In the genomic region with DNA sequence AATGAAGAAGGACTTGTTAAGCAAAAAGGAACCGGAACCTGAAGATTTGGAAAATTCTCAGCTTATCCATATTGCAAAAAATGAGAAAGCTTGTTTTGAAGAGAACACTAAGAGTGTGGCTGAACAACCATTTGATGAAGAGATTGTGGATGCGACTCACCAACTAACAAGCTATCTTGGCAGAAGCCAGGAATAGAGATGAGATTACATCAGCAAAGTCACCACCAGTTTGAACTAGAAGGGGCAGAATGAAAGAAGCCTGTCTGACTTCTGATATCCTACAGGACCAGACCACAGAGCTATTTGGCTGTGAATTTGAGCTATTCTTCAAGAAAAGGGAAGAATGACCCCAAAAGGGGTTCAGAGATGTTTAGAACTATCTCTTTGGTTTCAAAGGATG, we compare ENCODE assay signal across 3 cellular contexts.
TF ChIP-seq lines count a peak whose summit lies in the region.

No MANE protein-coding gene starts in this region.

TF ChIP-seq in A549, 52 proteins besides CTCF, POLR2A, EP300 and RAD21:
- TF ChIP-seq JUNB (IDR thresholded peaks at IDR 0.05): no peak
- no peak for TF ChIP-seq MAFK (IDR thresholded peaks at IDR 0.05; ENCODE audit: partially characterized antibody)
- TF ChIP-seq GATA3 (IDR thresholded peaks at IDR 0.05; ENCODE audit: borderline replicate concordance): no peak
- TF ChIP-seq EHMT2 (IDR thresholded peaks at IDR 0.05; ENCODE audit: low read depth): no peak
- no peak for TF ChIP-seq CHD4 (IDR thresholded peaks at IDR 0.05; ENCODE audit: borderline replicate concordance)
- TF ChIP-seq NFE2L2 (conservative IDR thresholded peaks at IDR 0.05; ENCODE audit: low read length): no peak
- no peak for TF ChIP-seq HOXA7 (CRISPR knock-in tag; IDR thresholded peaks at IDR 0.05)
- TF ChIP-seq, protein P1, sequence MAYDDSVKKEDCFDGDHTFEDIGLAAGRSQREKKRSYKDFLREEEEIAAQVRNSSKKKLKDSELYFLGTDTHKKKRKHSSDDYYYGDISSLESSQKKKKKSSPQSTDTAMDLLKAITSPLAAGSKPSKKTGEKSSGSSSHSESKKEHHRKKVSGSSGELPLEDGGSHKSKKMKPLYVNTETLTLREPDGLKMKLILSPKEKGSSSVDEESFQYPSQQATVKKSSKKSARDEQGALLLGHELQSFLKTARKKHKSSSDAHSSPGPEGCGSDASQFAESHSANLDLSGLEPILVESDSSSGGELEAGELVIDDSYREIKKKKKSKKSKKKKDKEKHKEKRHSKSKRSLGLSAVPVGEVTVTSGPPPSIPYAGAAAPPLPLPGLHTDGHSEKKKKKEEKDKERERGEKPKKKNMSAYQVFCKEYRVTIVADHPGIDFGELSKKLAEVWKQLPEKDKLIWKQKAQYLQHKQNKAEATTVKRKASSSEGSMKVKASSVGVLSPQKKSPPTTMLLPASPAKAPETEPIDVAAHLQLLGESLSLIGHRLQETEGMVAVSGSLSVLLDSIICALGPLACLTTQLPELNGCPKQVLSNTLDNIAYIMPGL (CRISPR knock-in tag; IDR thresholded peaks at IDR 0.05; ENCODE audit: borderline replicate concordance): no peak
- no peak for TF ChIP-seq RARB (CRISPR knock-in tag; IDR thresholded peaks at IDR 0.05)
- TF ChIP-seq CHD2 (IDR thresholded peaks at IDR 0.05; ENCODE audit: low read length, partially characterized antibody): no peak
- no peak for TF ChIP-seq RCOR1 (IDR thresholded peaks at IDR 0.05; ENCODE audit: low read depth, low read length)
- no peak for TF ChIP-seq RNF2 (IDR thresholded peaks at IDR 0.05; ENCODE audit: borderline replicate concordance, low read depth)
- TF ChIP-seq ZSCAN20 (CRISPR knock-in tag; IDR thresholded peaks at IDR 0.05): no peak
TF ChIP-seq in A549: peak in this region for 0.

TF ChIP-seq in SK-N-SH, 30 proteins besides CTCF, POLR2A, EP300 and RAD21:
- TF ChIP-seq JUND (IDR thresholded peaks at IDR 0.05) (peak; percentile 60), TCF12 (IDR thresholded peaks at IDR 0.05) (peak; percentile 48), NFIC (IDR thresholded peaks at IDR 0.05; ENCODE audit: borderline replicate concordance) (peak; percentile 64), TAF1 (IDR thresholded peaks at IDR 0.05; ENCODE audit: borderline replicate concordance, low read depth, low read length) (no peak), FOSL2 (IDR thresholded peaks at IDR 0.05; ENCODE audit: borderline replicate concordance, low read depth) (peak; percentile 46; the same call in 1 of the 2 replicates)
- TF ChIP-seq, protein P2, sequence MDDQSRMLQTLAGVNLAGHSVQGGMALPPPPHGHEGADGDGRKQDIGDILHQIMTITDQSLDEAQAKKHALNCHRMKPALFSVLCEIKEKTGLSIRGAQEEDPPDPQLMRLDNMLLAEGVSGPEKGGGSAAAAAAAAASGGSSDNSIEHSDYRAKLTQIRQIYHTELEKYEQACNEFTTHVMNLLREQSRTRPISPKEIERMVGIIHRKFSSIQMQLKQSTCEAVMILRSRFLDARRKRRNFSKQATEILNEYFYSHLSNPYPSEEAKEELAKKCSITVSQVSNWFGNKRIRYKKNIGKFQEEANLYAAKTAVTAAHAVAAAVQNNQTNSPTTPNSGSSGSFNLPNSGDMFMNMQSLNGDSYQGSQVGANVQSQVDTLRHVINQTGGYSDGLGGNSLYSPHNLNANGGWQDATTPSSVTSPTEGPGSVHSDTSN (IDR thresholded peaks at IDR 0.05): peak; percentile 57
- TF ChIP-seq, protein P3, sequence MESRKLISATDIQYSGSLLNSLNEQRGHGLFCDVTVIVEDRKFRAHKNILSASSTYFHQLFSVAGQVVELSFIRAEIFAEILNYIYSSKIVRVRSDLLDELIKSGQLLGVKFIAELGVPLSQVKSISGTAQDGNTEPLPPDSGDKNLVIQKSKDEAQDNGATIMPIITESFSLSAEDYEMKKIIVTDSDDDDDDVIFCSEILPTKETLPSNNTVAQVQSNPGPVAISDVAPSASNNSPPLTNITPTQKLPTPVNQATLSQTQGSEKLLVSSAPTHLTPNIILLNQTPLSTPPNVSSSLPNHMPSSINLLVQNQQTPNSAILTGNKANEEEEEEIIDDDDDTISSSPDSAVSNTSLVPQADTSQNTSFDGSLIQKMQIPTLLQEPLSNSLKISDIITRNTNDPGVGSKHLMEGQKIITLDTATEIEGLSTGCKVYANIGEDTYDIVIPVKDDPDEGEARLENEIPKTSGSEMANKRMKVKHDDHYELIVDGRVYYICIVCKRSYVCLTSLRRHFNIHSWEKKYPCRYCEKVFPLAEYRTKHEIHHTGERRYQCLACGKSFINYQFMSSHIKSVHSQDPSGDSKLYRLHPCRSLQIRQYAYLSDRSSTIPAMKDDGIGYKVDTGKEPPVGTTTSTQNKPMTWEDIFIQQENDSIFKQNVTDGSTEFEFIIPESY (IDR thresholded peaks at IDR 0.05; ENCODE audit: borderline replicate concordance, low read depth): no peak
TF ChIP-seq in SK-N-SH: peak in this region for 5.

TF ChIP-seq in WTC11, 78 proteins besides CTCF, POLR2A, EP300 and RAD21:
- TF ChIP-seq, protein P4, sequence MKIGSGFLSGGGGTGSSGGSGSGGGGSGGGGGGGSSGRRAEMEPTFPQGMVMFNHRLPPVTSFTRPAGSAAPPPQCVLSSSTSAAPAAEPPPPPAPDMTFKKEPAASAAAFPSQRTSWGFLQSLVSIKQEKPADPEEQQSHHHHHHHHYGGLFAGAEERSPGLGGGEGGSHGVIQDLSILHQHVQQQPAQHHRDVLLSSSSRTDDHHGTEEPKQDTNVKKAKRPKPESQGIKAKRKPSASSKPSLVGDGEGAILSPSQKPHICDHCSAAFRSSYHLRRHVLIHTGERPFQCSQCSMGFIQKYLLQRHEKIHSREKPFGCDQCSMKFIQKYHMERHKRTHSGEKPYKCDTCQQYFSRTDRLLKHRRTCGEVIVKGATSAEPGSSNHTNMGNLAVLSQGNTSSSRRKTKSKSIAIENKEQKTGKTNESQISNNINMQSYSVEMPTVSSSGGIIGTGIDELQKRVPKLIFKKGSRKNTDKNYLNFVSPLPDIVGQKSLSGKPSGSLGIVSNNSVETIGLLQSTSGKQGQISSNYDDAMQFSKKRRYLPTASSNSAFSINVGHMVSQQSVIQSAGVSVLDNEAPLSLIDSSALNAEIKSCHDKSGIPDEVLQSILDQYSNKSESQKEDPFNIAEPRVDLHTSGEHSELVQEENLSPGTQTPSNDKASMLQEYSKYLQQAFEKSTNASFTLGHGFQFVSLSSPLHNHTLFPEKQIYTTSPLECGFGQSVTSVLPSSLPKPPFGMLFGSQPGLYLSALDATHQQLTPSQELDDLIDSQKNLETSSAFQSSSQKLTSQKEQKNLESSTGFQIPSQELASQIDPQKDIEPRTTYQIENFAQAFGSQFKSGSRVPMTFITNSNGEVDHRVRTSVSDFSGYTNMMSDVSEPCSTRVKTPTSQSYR (CRISPR knock-in tag; IDR thresholded peaks at IDR 0.05): no peak
- TF ChIP-seq ATF1 (CRISPR knock-in tag; IDR thresholded peaks at IDR 0.05) (no peak), ETV6 (CRISPR knock-in tag; IDR thresholded peaks at IDR 0.05) (no peak), JUN (CRISPR knock-in tag; IDR thresholded peaks at IDR 0.05) (no peak), JAZF1 (CRISPR knock-in tag; IDR thresholded peaks at IDR 0.05) (no peak), ZNF121 (CRISPR knock-in tag; IDR thresholded peaks at IDR 0.05) (no peak), IRF2 (CRISPR knock-in tag; IDR thresholded peaks at IDR 0.05; ENCODE audit: borderline replicate concordance, low read depth) (no peak), SOX15 (CRISPR knock-in tag; IDR thresholded peaks at IDR 0.05) (no peak)
- TF ChIP-seq, protein P5, sequence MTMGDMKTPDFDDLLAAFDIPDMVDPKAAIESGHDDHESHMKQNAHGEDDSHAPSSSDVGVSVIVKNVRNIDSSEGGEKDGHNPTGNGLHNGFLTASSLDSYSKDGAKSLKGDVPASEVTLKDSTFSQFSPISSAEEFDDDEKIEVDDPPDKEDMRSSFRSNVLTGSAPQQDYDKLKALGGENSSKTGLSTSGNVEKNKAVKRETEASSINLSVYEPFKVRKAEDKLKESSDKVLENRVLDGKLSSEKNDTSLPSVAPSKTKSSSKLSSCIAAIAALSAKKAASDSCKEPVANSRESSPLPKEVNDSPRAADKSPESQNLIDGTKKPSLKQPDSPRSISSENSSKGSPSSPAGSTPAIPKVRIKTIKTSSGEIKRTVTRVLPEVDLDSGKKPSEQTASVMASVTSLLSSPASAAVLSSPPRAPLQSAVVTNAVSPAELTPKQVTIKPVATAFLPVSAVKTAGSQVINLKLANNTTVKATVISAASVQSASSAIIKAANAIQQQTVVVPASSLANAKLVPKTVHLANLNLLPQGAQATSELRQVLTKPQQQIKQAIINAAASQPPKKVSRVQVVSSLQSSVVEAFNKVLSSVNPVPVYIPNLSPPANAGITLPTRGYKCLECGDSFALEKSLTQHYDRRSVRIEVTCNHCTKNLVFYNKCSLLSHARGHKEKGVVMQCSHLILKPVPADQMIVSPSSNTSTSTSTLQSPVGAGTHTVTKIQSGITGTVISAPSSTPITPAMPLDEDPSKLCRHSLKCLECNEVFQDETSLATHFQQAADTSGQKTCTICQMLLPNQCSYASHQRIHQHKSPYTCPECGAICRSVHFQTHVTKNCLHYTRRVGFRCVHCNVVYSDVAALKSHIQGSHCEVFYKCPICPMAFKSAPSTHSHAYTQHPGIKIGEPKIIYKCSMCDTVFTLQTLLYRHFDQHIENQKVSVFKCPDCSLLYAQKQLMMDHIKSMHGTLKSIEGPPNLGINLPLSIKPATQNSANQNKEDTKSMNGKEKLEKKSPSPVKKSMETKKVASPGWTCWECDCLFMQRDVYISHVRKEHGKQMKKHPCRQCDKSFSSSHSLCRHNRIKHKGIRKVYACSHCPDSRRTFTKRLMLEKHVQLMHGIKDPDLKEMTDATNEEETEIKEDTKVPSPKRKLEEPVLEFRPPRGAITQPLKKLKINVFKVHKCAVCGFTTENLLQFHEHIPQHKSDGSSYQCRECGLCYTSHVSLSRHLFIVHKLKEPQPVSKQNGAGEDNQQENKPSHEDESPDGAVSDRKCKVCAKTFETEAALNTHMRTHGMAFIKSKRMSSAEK (CRISPR knock-in tag; IDR thresholded peaks at IDR 0.05; ENCODE audit: borderline replicate concordance): no peak
- TF ChIP-seq, protein P6, sequence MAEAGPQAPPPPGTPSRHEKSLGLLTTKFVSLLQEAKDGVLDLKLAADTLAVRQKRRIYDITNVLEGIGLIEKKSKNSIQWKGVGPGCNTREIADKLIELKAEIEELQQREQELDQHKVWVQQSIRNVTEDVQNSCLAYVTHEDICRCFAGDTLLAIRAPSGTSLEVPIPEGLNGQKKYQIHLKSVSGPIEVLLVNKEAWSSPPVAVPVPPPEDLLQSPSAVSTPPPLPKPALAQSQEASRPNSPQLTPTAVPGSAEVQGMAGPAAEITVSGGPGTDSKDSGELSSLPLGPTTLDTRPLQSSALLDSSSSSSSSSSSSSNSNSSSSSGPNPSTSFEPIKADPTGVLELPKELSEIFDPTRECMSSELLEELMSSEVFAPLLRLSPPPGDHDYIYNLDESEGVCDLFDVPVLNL (CRISPR knock-in tag; IDR thresholded peaks at IDR 0.05; ENCODE audit: borderline replicate concordance, low read depth): no peak
